In genomic region chr11:66539526-66539925, GRCh38 we compare ENCODE assay signal across 2 cellular contexts.
TF ChIP-seq lines count a peak whose summit lies in the region.

No MANE protein-coding gene starts in this region.

TF ChIP-seq in GM23338, 12 proteins besides CTCF, POLR2A, EP300 and RAD21:
- TF ChIP-seq STAT1 (IDR thresholded peaks at IDR 0.05; ENCODE audit: unreplicated experiment) = no peak
- TF ChIP-seq EZH2phosphoT487 (IDR thresholded peaks at IDR 0.05; ENCODE audit: unreplicated experiment) = no peak
- TF ChIP-seq ZNF114 (CRISPR knock-in tag; IDR thresholded peaks at IDR 0.05) = no peak
- TF ChIP-seq POLR2AphosphoS5 (IDR thresholded peaks at IDR 0.05; ENCODE audit: low read depth) = no peak
- TF ChIP-seq ZNF331 (CRISPR knock-in tag; IDR thresholded peaks at IDR 0.05; ENCODE audit: low read depth) = no peak
- no peak for TF ChIP-seq JUNB (IDR thresholded peaks at IDR 0.05; ENCODE audit: unreplicated experiment)
- no peak for TF ChIP-seq NANOG (IDR thresholded peaks at IDR 0.05; ENCODE audit: borderline replicate concordance)
- no peak for TF ChIP-seq EZH2 (IDR thresholded peaks at IDR 0.05; ENCODE audit: low read depth, unreplicated experiment)
- TF ChIP-seq REST (IDR thresholded peaks at IDR 0.05; ENCODE audit: unreplicated experiment) = no peak
- no peak for TF ChIP-seq ZNF462 (CRISPR knock-in tag; IDR thresholded peaks at IDR 0.05)
- TF ChIP-seq CREB1 (CRISPR knock-in tag; IDR thresholded peaks at IDR 0.05; ENCODE audit: low read depth) = no peak

TF ChIP-seq in K562, 482 proteins besides CTCF, POLR2A, EP300 and RAD21:
- no peak for TF ChIP-seq TAL1 (IDR thresholded peaks at IDR 0.05)
- TF ChIP-seq CBFB (CRISPR knock-in tag; IDR thresholded peaks at IDR 0.05) = no peak
- no peak for TF ChIP-seq PBX2 (CRISPR knock-in tag; IDR thresholded peaks at IDR 0.05; ENCODE audit: low read depth)
- no peak for TF ChIP-seq PBX2 (tag; conservative IDR thresholded peaks at IDR 0.05; ENCODE audit: low read depth)
- peak; percentile 57 for TF ChIP-seq POLR2G (IDR thresholded peaks at IDR 0.05; ENCODE audit: low read depth, low read length)
- no peak for TF ChIP-seq FOXA3 (CRISPR knock-in tag; conservative IDR thresholded peaks at IDR 0.05 in 1 of 2, IDR thresholded peaks at IDR 0.05 in 1 of 2)
- TF ChIP-seq RBFOX2 (IDR thresholded peaks at IDR 0.05; ENCODE audit: low read depth, low read length) = peak; percentile 27; the same call in 1 of the 2 replicates
